In genomic region chr1:201782353-201782752, GRCh38 we compare ENCODE assay signal across 31 cellular contexts.
"Had no signal": no experiment of that assay in that cellular context is flagged by ENCODE, and none has a peak within 500 bp of the region (broad histone marks: within the 10 kb centered on the region; RNA-seq: fewer than 3 reads in every experiment).

No MANE protein-coding gene starts in this region.

- H3K4me1 ChIP-seq: left lung, right lobe of liver had no signal

- H3K27ac Mint-ChIP-seq: activated CD4-positive, alpha-beta memory T cell treated with anti-CD3 and anti-CD28 coated beads for 36 hours; activated CD4-positive, alpha-beta T cell treated with anti-CD3 and anti-CD28 coated beads, Interleukin-2, amount 10 ng/mL, durations not matched to agents 24 days and 14 days; activated naive CD4-positive, alpha-beta T cell treated with anti-CD3 and anti-CD28 coated beads for 36 hours; activated naive CD8-positive, alpha-beta T cell treated with anti-CD3 and anti-CD28 coated beads for 36 hours; activated T-helper 1 cell treated with anti-CD3 and anti-CD28 coated beads, Interleukin-12 subunit alpha, Interleukin-12 subunit beta, Interleukin-2, Interleukin-4 antibody, amounts not matched to agents 30 ng/mL and 10 ng/mL and 1 ng/mL, durations not matched to agents 14 hours and 24 hours and 36 hours; progenitor cell of endocrine pancreas; stimulated activated effector memory CD8-positive, alpha-beta T cell treated with anti-CD3 and anti-CD28 coated beads, Interleukin-12 subunit alpha, Interleukin-12 subunit beta, amount 100 ng/mL, for 72 hours; stimulated activated naive CD8-positive, alpha-beta T cell treated with anti-CD3 and anti-CD28 coated beads, Interleukin-15, Interleukin-2, amounts not matched to agents 100 ng/mL and 50 ng/mL, for 24 hours had no signal

- H3K4me3 ChIP-seq: adrenal gland, esophagus muscularis mucosa, heart left ventricle, left lung, lung, mucosa of descending colon, ovary, right lobe of liver, skin epidermis, tibial nerve had no signal

- ATAC-seq: foreskin keratinocyte; heart left ventricle; left lung; mucosa of descending colon; right lobe of liver; stimulated activated effector memory CD8-positive, alpha-beta T cell treated with anti-CD3 and anti-CD28 coated beads, Interleukin-12 subunit alpha, Interleukin-12 subunit beta, amount 100 ng/mL, for 72 hours had no signal

- H3K27me3 Mint-ChIP-seq: activated CD4-positive, alpha-beta memory T cell treated with anti-CD3 and anti-CD28 coated beads for 36 hours; activated naive CD8-positive, alpha-beta T cell treated with anti-CD3 and anti-CD28 coated beads for 36 hours; progenitor cell of endocrine pancreas; stimulated activated naive CD8-positive, alpha-beta T cell treated with anti-CD3 and anti-CD28 coated beads, Interleukin-15, Interleukin-2, amounts not matched to agents 100 ng/mL and 50 ng/mL, for 24 hours had no signal

- H3K4me3 Mint-ChIP-seq: activated CD4-positive, alpha-beta memory T cell treated with anti-CD3 and anti-CD28 coated beads for 36 hours; activated CD4-positive, alpha-beta T cell treated with anti-CD3 and anti-CD28 coated beads, Interleukin-2, amount 10 ng/mL, durations not matched to agents 24 days and 14 days; activated naive CD4-positive, alpha-beta T cell treated with anti-CD3 and anti-CD28 coated beads for 36 hours; activated naive CD8-positive, alpha-beta T cell treated with anti-CD3 and anti-CD28 coated beads for 36 hours; activated T-helper 1 cell treated with anti-CD3 and anti-CD28 coated beads, Interleukin-12 subunit alpha, Interleukin-12 subunit beta, Interleukin-2, Interleukin-4 antibody, amounts not matched to agents 30 ng/mL and 10 ng/mL and 1 ng/mL, durations not matched to agents 14 hours and 24 hours and 36 hours; brain; nephron; stimulated activated effector memory CD8-positive, alpha-beta T cell treated with anti-CD3 and anti-CD28 coated beads, Interleukin-12 subunit alpha, Interleukin-12 subunit beta, amount 100 ng/mL, for 72 hours; stimulated activated naive CD8-positive, alpha-beta T cell treated with anti-CD3 and anti-CD28 coated beads, Interleukin-15, Interleukin-2, amounts not matched to agents 100 ng/mL and 50 ng/mL, for 24 hours had no signal

- H3K4me1 Mint-ChIP-seq: activated CD4-positive, alpha-beta T cell treated with anti-CD3 and anti-CD28 coated beads, Interleukin-2, amount 10 ng/mL, durations not matched to agents 24 days and 14 days; activated naive CD8-positive, alpha-beta T cell treated with anti-CD3 and anti-CD28 coated beads for 36 hours; stimulated activated effector memory CD8-positive, alpha-beta T cell treated with anti-CD3 and anti-CD28 coated beads, Interleukin-12 subunit alpha, Interleukin-12 subunit beta, amount 100 ng/mL, for 72 hours had no signal

- H3K36me3 Mint-ChIP-seq: activated CD4-positive, alpha-beta memory T cell treated with anti-CD3 and anti-CD28 coated beads for 36 hours; activated naive CD8-positive, alpha-beta T cell treated with anti-CD3 and anti-CD28 coated beads for 36 hours; stimulated activated effector memory CD8-positive, alpha-beta T cell treated with anti-CD3 and anti-CD28 coated beads, Interleukin-12 subunit alpha, Interleukin-12 subunit beta, amount 100 ng/mL, for 72 hours had no signal

- DNase-seq: activated CD4-positive, alpha-beta memory T cell treated with anti-CD3 and anti-CD28 coated beads for 36 hours; activated CD4-positive, alpha-beta T cell treated with anti-CD3 and anti-CD28 coated beads, Interleukin-2, amount 10 ng/mL, durations not matched to agents 24 days and 14 days; activated CD4-positive, CD25-positive, alpha-beta regulatory T cell treated with anti-CD3 and anti-CD28 coated beads, Interleukin-2, amount 50 U/mL, for 72 hours; activated CD8-positive, alpha-beta memory T cell treated with anti-CD3 and anti-CD28 coated beads, Interleukin-2, amount 50 U/mL, for 4 hours; activated effector memory CD4-positive, alpha-beta T cell treated with anti-CD3 and anti-CD28 coated beads, Interleukin-2, amount 50 U/mL, for 16 hours; activated naive CD4-positive, alpha-beta T cell treated with anti-CD3 and anti-CD28 coated beads for 36 hours; activated naive CD8-positive, alpha-beta T cell treated with anti-CD3 and anti-CD28 coated beads for 36 hours; activated T-cell treated with anti-CD3 and anti-CD28 coated beads, Interleukin-2, amount 50 U/mL, for 1 hour; adrenal gland; aorta; caudate nucleus; effector CD4-positive, alpha-beta T cell; foreskin keratinocyte; heart left ventricle; left lung; mucosa of descending colon; ovary; right lobe of liver; stimulated activated CD4-positive, alpha-beta T cell treated with anti-CD3 and anti-CD28 coated beads, Interleukin-12 subunit alpha, Interleukin-12 subunit beta, amount 100 ng/mL, for 4 hours; stimulated activated CD4-positive, alpha-beta T cell treated with anti-CD3 and anti-CD28 coated beads, Interleukin-4, amount 100 ng/mL, for 1 hour; T-helper 2 cell had no signal

- H3K27me3 ChIP-seq: adrenal gland, esophagus muscularis mucosa, foreskin keratinocyte, heart left ventricle, left lung, ovary, right lobe of liver, tibial nerve had no signal

- H3K36me3 ChIP-seq: ovary, right lobe of liver had no signal

- H3K9me3 ChIP-seq: adrenal gland, esophagus muscularis mucosa, heart left ventricle, left lung, mucosa of descending colon, ovary, right lobe of liver, tibial nerve had no signal

- H3K27ac ChIP-seq: adrenal gland, esophagus muscularis mucosa, foreskin keratinocyte, left lung, ovary, right lobe of liver, tibial nerve had no signal

- H3K9me3 Mint-ChIP-seq: activated CD4-positive, alpha-beta memory T cell treated with anti-CD3 and anti-CD28 coated beads for 36 hours; activated CD4-positive, alpha-beta T cell treated with anti-CD3 and anti-CD28 coated beads, Interleukin-2, amount 10 ng/mL, durations not matched to agents 24 days and 14 days; activated naive CD4-positive, alpha-beta T cell treated with anti-CD3 and anti-CD28 coated beads for 36 hours; activated naive CD8-positive, alpha-beta T cell treated with anti-CD3 and anti-CD28 coated beads for 36 hours; activated T-helper 1 cell treated with anti-CD3 and anti-CD28 coated beads, Interleukin-12 subunit alpha, Interleukin-12 subunit beta, Interleukin-2, Interleukin-4 antibody, amounts not matched to agents 30 ng/mL and 10 ng/mL and 1 ng/mL, durations not matched to agents 14 hours and 24 hours and 36 hours; brain; nephron; stimulated activated effector memory CD8-positive, alpha-beta T cell treated with anti-CD3 and anti-CD28 coated beads, Interleukin-12 subunit alpha, Interleukin-12 subunit beta, amount 100 ng/mL, for 72 hours; stimulated activated naive CD8-positive, alpha-beta T cell treated with anti-CD3 and anti-CD28 coated beads, Interleukin-15, Interleukin-2, amounts not matched to agents 100 ng/mL and 50 ng/mL, for 24 hours had no signal
